Comparison of ENCODE assay signal across 3 cellular contexts in the genomic region with DNA sequence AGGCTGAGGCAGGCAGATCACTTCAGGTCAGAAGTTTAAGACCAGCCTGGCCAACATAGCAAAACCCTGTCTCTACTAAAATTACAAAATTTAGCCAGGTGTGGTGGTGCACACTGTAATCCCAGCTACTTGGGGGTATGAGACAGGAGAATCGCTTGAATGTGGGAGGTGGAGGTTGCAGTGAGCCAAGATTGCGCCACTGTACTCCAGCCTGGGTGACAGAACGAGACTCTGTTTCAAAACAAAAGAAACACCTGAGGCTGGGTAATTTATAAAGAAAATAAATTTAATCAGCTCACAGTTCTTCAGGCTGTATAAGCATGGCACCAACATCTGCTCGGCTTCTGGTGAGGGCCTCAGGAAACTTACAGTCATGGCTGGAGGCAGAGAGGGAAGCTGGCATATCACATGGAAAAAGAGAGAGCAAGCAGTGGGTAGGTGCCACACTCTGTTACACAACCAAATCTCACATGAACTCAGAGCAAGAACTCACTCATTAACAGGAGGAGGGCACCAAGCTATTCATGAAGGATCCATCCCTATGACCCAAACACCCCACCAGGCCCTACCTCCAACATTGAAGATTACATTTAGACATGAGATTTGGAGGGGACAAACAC.
A peak's percentile ranks its signal among the peaks of the same experiment; 100 is the strongest.
TF ChIP-seq lines count a peak whose summit lies in the region.

No MANE protein-coding gene starts in this region.

TF ChIP-seq in liver, 16 proteins besides CTCF, POLR2A, EP300 and RAD21 (continued from another document):
- TF ChIP-seq HNF4G (IDR thresholded peaks at IDR 0.05) (no peak), FOXA2 (IDR thresholded peaks at IDR 0.05) (peak; percentile 7), FOXA1 (IDR thresholded peaks at IDR 0.05) (no peak), GABPA (IDR thresholded peaks at IDR 0.05 in 1 of 2, conservative IDR thresholded peaks at IDR 0.05 in 1 of 2) (no peak), RXRA (IDR thresholded peaks at IDR 0.05) (peak in 1 of 2 donors; percentile 64), EGR1 (IDR thresholded peaks at IDR 0.05; ENCODE audit: low read depth in 2 of 2) (peak in 1 of 2 donors; percentile 31), TAF1 (conservative IDR thresholded peaks at IDR 0.05) (no peak), HNF4A (conservative IDR thresholded peaks at IDR 0.05) (peak; percentile 32 to 36)
- TF ChIP-seq, protein P1, sequence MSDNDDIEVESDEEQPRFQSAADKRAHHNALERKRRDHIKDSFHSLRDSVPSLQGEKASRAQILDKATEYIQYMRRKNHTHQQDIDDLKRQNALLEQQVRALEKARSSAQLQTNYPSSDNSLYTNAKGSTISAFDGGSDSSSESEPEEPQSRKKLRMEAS (IDR thresholded peaks at IDR 0.05), result peak; percentile 45
- TF ChIP-seq, protein P2, sequence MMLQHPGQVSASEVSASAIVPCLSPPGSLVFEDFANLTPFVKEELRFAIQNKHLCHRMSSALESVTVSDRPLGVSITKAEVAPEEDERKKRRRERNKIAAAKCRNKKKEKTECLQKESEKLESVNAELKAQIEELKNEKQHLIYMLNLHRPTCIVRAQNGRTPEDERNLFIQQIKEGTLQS (IDR thresholded peaks at IDR 0.05), result no peak
- TF ChIP-seq, protein P3, sequence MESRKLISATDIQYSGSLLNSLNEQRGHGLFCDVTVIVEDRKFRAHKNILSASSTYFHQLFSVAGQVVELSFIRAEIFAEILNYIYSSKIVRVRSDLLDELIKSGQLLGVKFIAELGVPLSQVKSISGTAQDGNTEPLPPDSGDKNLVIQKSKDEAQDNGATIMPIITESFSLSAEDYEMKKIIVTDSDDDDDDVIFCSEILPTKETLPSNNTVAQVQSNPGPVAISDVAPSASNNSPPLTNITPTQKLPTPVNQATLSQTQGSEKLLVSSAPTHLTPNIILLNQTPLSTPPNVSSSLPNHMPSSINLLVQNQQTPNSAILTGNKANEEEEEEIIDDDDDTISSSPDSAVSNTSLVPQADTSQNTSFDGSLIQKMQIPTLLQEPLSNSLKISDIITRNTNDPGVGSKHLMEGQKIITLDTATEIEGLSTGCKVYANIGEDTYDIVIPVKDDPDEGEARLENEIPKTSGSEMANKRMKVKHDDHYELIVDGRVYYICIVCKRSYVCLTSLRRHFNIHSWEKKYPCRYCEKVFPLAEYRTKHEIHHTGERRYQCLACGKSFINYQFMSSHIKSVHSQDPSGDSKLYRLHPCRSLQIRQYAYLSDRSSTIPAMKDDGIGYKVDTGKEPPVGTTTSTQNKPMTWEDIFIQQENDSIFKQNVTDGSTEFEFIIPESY (IDR thresholded peaks at IDR 0.05), result no peak
- TF ChIP-seq, protein P4, sequence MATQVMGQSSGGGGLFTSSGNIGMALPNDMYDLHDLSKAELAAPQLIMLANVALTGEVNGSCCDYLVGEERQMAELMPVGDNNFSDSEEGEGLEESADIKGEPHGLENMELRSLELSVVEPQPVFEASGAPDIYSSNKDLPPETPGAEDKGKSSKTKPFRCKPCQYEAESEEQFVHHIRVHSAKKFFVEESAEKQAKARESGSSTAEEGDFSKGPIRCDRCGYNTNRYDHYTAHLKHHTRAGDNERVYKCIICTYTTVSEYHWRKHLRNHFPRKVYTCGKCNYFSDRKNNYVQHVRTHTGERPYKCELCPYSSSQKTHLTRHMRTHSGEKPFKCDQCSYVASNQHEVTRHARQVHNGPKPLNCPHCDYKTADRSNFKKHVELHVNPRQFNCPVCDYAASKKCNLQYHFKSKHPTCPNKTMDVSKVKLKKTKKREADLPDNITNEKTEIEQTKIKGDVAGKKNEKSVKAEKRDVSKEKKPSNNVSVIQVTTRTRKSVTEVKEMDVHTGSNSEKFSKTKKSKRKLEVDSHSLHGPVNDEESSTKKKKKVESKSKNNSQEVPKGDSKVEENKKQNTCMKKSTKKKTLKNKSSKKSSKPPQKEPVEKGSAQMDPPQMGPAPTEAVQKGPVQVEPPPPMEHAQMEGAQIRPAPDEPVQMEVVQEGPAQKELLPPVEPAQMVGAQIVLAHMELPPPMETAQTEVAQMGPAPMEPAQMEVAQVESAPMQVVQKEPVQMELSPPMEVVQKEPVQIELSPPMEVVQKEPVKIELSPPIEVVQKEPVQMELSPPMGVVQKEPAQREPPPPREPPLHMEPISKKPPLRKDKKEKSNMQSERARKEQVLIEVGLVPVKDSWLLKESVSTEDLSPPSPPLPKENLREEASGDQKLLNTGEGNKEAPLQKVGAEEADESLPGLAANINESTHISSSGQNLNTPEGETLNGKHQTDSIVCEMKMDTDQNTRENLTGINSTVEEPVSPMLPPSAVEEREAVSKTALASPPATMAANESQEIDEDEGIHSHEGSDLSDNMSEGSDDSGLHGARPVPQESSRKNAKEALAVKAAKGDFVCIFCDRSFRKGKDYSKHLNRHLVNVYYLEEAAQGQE (IDR thresholded peaks at IDR 0.05), result no peak

TF ChIP-seq in HepG2, 621 proteins besides CTCF, POLR2A, EP300 and RAD21:
- TF ChIP-seq, protein P5, sequence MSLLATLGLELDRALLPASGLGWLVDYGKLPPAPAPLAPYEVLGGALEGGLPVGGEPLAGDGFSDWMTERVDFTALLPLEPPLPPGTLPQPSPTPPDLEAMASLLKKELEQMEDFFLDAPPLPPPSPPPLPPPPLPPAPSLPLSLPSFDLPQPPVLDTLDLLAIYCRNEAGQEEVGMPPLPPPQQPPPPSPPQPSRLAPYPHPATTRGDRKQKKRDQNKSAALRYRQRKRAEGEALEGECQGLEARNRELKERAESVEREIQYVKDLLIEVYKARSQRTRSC (CRISPR knock-in tag; IDR thresholded peaks at IDR 0.05; ENCODE audit: low read depth), result no peak
- TF ChIP-seq, protein P6, sequence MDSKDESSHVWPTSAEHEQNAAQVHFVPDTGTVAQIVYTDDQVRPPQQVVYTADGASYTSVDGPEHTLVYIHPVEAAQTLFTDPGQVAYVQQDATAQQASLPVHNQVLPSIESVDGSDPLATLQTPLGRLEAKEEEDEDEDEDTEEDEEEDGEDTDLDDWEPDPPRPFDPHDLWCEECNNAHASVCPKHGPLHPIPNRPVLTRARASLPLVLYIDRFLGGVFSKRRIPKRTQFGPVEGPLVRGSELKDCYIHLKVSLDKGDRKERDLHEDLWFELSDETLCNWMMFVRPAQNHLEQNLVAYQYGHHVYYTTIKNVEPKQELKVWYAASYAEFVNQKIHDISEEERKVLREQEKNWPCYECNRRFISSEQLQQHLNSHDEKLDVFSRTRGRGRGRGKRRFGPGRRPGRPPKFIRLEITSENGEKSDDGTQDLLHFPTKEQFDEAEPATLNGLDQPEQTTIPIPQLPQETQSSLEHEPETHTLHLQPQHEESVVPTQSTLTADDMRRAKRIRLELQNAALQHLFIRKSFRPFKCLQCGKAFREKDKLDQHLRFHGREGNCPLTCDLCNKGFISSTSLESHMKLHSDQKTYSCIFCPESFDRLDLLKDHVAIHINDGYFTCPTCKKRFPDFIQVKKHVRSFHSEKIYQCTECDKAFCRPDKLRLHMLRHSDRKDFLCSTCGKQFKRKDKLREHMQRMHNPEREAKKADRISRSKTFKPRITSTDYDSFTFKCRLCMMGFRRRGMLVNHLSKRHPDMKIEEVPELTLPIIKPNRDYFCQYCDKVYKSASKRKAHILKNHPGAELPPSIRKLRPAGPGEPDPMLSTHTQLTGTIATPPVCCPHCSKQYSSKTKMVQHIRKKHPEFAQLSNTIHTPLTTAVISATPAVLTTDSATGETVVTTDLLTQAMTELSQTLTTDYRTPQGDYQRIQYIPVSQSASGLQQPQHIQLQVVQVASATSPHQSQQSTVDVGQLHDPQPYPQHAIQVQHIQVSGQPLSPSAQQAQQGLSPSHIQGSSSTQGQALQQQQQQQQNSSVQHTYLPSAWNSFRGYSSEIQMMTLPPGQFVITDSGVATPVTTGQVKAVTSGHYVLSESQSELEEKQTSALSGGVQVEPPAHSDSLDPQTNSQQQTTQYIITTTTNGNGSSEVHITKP (CRISPR knock-in tag; IDR thresholded peaks at IDR 0.05; ENCODE audit: low read depth), result no peak
- TF ChIP-seq PHF20 (CRISPR knock-in tag; IDR thresholded peaks at IDR 0.05), result no peak
- TF ChIP-seq FOXA3 (CRISPR knock-in tag; IDR thresholded peaks at IDR 0.05), result no peak
- TF ChIP-seq NCOR1 (IDR thresholded peaks at IDR 0.05; ENCODE audit: borderline replicate concordance, low read length), result no peak
- no peak for TF ChIP-seq GZF1 (CRISPR knock-in tag; IDR thresholded peaks at IDR 0.05)
- TF ChIP-seq ZFP36L2 (CRISPR knock-in tag; IDR thresholded peaks at IDR 0.05), result no peak
- TF ChIP-seq ELF1 (CRISPR knock-in tag; IDR thresholded peaks at IDR 0.05), result no peak
- TF ChIP-seq RBM39 (IDR thresholded peaks at IDR 0.05; ENCODE audit: low read depth, low read length, poor library complexity, severe bottlenecking), result no peak
- no peak for TF ChIP-seq EED (CRISPR knock-in tag; IDR thresholded peaks at IDR 0.05)

TF ChIP-seq in HEK293T, 16 proteins besides CTCF, POLR2A, EP300 and RAD21 (continued from another document):
- no peak for TF ChIP-seq TARDBP (IDR thresholded peaks at IDR 0.05)
- TF ChIP-seq, protein P7, sequence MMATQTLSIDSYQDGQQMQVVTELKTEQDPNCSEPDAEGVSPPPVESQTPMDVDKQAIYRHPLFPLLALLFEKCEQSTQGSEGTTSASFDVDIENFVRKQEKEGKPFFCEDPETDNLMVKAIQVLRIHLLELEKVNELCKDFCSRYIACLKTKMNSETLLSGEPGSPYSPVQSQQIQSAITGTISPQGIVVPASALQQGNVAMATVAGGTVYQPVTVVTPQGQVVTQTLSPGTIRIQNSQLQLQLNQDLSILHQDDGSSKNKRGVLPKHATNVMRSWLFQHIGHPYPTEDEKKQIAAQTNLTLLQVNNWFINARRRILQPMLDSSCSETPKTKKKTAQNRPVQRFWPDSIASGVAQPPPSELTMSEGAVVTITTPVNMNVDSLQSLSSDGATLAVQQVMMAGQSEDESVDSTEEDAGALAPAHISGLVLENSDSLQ (IDR thresholded peaks at IDR 0.05), result no peak
- no peak for TF ChIP-seq NFRKB (IDR thresholded peaks at IDR 0.05)
- TF ChIP-seq L3MBTL2 (conservative IDR thresholded peaks at IDR 0.05), result no peak
- no peak for TF ChIP-seq FOXK2 (IDR thresholded peaks at IDR 0.05)
TF ChIP-seq in HEK293T: peak in this region for 0.
